In genomic region chr10:88108115-88108610, GRCh38 we compare ENCODE assay signal across 1 cellular context.
TF ChIP-seq lines count a peak whose summit lies in the region.

No MANE protein-coding gene starts in this region.

TF ChIP-seq in GM12878, 131 proteins besides CTCF, POLR2A, EP300 and RAD21 (continued from another document):
- peak; percentile 85 for TF ChIP-seq RUNX3 (IDR thresholded peaks at IDR 0.05; ENCODE audit: low read length)
- no peak for TF ChIP-seq HDAC6 (IDR thresholded peaks at IDR 0.05; ENCODE audit: unreplicated experiment)
- TF ChIP-seq ZNF24 (IDR thresholded peaks at IDR 0.05), result no peak
- TF ChIP-seq ZBED1 (IDR thresholded peaks at IDR 0.05; ENCODE audit: borderline replicate concordance), result no peak; the same call in 1 of the 2 replicates
- TF ChIP-seq SUPT20H (IDR thresholded peaks at IDR 0.05; ENCODE audit: borderline replicate concordance, control insufficient read depth, low read depth, low read length), result no peak
- no peak for TF ChIP-seq RBBP5 (conservative IDR thresholded peaks at IDR 0.05)
- 0 out of 4 replicates have a peak, but pooled peaks of 1 of the 2 experiments have one; percentile 29 for TF ChIP-seq SRF (IDR thresholded peaks at IDR 0.05; ENCODE audit: low read depth in 2 of 2, low read length in 2 of 2)
- TF ChIP-seq ZNF622 (IDR thresholded peaks at IDR 0.05), result no peak
- peak; percentile 26; the same call in 1 of the 2 replicates for TF ChIP-seq JUNB (IDR thresholded peaks at IDR 0.05)
- TF ChIP-seq BMI1 (IDR thresholded peaks at IDR 0.05; ENCODE audit: borderline replicate concordance), result no peak
- TF ChIP-seq, protein P1, sequence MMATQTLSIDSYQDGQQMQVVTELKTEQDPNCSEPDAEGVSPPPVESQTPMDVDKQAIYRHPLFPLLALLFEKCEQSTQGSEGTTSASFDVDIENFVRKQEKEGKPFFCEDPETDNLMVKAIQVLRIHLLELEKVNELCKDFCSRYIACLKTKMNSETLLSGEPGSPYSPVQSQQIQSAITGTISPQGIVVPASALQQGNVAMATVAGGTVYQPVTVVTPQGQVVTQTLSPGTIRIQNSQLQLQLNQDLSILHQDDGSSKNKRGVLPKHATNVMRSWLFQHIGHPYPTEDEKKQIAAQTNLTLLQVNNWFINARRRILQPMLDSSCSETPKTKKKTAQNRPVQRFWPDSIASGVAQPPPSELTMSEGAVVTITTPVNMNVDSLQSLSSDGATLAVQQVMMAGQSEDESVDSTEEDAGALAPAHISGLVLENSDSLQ (IDR thresholded peaks at IDR 0.05), result peak; percentile 32
- TF ChIP-seq, protein P2, sequence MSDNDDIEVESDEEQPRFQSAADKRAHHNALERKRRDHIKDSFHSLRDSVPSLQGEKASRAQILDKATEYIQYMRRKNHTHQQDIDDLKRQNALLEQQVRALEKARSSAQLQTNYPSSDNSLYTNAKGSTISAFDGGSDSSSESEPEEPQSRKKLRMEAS (IDR thresholded peaks at IDR 0.05; ENCODE audit: low read depth, low read length), result no peak
- no peak; the same call in 1 of the 2 replicates for TF ChIP-seq YY1 (IDR thresholded peaks at IDR 0.05; ENCODE audit: low read depth, low read length)
- TF ChIP-seq PAX5 (IDR thresholded peaks at IDR 0.05; ENCODE audit: borderline replicate concordance, low read depth, low read length), result peak; percentile 84; the same call in 1 of the 2 replicates
- peak; percentile 89 for TF ChIP-seq NFIC (IDR thresholded peaks at IDR 0.05; ENCODE audit: low read depth, low read length)
- TF ChIP-seq KDM1A (IDR thresholded peaks at IDR 0.05; ENCODE audit: borderline replicate concordance), result no peak
- no peak; the same call in 1 of the 2 replicates for TF ChIP-seq ESRRA (IDR thresholded peaks at IDR 0.05; ENCODE audit: low read length)
- TF ChIP-seq KLF5 (IDR thresholded peaks at IDR 0.05; ENCODE audit: partially characterized antibody), result no peak
- TF ChIP-seq, protein P3, sequence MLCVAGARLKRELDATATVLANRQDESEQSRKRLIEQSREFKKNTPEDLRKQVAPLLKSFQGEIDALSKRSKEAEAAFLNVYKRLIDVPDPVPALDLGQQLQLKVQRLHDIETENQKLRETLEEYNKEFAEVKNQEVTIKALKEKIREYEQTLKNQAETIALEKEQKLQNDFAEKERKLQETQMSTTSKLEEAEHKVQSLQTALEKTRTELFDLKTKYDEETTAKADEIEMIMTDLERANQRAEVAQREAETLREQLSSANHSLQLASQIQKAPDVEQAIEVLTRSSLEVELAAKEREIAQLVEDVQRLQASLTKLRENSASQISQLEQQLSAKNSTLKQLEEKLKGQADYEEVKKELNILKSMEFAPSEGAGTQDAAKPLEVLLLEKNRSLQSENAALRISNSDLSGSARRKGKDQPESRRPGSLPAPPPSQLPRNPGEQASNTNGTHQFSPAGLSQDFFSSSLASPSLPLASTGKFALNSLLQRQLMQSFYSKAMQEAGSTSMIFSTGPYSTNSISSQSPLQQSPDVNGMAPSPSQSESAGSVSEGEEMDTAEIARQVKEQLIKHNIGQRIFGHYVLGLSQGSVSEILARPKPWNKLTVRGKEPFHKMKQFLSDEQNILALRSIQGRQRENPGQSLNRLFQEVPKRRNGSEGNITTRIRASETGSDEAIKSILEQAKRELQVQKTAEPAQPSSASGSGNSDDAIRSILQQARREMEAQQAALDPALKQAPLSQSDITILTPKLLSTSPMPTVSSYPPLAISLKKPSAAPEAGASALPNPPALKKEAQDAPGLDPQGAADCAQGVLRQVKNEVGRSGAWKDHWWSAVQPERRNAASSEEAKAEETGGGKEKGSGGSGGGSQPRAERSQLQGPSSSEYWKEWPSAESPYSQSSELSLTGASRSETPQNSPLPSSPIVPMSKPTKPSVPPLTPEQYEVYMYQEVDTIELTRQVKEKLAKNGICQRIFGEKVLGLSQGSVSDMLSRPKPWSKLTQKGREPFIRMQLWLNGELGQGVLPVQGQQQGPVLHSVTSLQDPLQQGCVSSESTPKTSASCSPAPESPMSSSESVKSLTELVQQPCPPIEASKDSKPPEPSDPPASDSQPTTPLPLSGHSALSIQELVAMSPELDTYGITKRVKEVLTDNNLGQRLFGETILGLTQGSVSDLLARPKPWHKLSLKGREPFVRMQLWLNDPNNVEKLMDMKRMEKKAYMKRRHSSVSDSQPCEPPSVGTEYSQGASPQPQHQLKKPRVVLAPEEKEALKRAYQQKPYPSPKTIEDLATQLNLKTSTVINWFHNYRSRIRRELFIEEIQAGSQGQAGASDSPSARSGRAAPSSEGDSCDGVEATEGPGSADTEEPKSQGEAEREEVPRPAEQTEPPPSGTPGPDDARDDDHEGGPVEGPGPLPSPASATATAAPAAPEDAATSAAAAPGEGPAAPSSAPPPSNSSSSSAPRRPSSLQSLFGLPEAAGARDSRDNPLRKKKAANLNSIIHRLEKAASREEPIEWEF (IDR thresholded peaks at IDR 0.05; ENCODE audit: insufficient replicate concordance, low read depth, low read length), result no peak
- TF ChIP-seq RB1 (IDR thresholded peaks at IDR 0.05; ENCODE audit: borderline replicate concordance), result no peak
- TF ChIP-seq RFX5 (IDR thresholded peaks at IDR 0.05; ENCODE audit: low read depth, low read length), result no peak
- TF ChIP-seq BACH1 (IDR thresholded peaks at IDR 0.05; ENCODE audit: borderline replicate concordance), result no peak
- TF ChIP-seq ZNF217 (IDR thresholded peaks at IDR 0.05), result no peak
- TF ChIP-seq MEF2B (IDR thresholded peaks at IDR 0.05; ENCODE audit: partially characterized antibody, poor library complexity, severe bottlenecking), result peak; percentile 20
- no peak for TF ChIP-seq ZNF207 (IDR thresholded peaks at IDR 0.05; ENCODE audit: borderline replicate concordance)
